ENCODE assay signal across 17 cellular contexts in the genomic region with DNA sequence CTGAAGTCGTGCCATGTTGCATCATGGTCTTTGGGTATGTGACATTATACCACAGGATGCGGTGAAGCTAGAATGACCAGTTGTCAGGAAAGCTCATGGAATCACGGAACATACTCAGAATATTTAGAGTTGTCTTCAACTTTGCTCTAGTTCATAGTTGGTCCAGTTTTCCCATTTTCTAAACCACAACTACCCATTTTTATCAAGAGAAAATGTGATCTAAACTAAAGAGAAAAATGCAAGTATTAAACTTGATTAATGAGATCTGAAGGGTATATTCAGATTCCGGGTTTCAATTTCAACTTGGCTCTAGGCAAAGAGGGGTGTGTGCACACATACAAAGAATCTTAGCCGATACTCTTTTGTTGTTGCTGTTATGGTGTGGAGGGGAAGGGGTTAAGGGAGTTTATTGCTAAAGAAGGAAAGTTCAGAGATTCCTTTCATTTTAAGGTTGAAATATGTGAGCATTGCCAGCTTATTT.
DNase-seq lines count a peak whose midpoint lies in the region; TF ChIP-seq lines count a peak whose summit lies in the region.
"Had no signal": no experiment of that assay in that cellular context is flagged by ENCODE, and none has a peak within 500 bp of the region (broad histone marks: within the 10 kb centered on the region; RNA-seq: fewer than 3 reads in every experiment).

No MANE protein-coding gene starts in this region.

- DNase-seq in H4 (ENCODE audit: low spot score) (peak; percentile 52), chondrocyte (ENCODE audit: low spot score) (no peak), tibial nerve (ENCODE audit: low spot score in 2 of 2) (no peak), GDM1 (lab: John Stamatoyannopoulos, UW) (no peak), HT-29 (ENCODE audit: low spot score) (no peak), kidney tubule cell (ENCODE audit: low spot score) (no peak)
- DNase-seq: activated CD4-positive, alpha-beta T cell treated with anti-CD3 and anti-CD28 coated beads, Interleukin-2, amount 10 ng/mL, durations not matched to agents 7 days and 5 days; activated naive CD8-positive, alpha-beta T cell treated with anti-CD3 and anti-CD28 coated beads, Interleukin-2, amount 10 ng/mL, durations not matched to agents 7 days and 5 days; activated T-cell treated with anti-CD3 and anti-CD28 coated beads, Interleukin-2, amount 50 U/mL, for 1 hour; C1 segment of cervical spinal cord; caudate nucleus; DMS 273 treated with DMSO at 0.1 percent for 48 hours; NCI-H1048; NCI-H2107; NCI-H69 had no signal

- peak overlapping the region; percentile 60 for H3K4me3 Mint-ChIP-seq in chondrocyte (ENCODE audit: unreplicated experiment)
- H3K4me3 Mint-ChIP-seq: activated CD4-positive, alpha-beta T cell treated with anti-CD3 and anti-CD28 coated beads, Interleukin-2, amount 10 ng/mL, durations not matched to agents 7 days and 5 days; activated naive CD8-positive, alpha-beta T cell treated with anti-CD3 and anti-CD28 coated beads, Interleukin-2, amount 10 ng/mL, durations not matched to agents 7 days and 5 days had no signal

- peak overlapping the region; percentile 22 for H3K27ac ChIP-seq in muscle layer of duodenum (ENCODE audit: low read length)
- peak overlapping the region in 3 of 4 donors; percentile 48 to 80 (median 75) for H3K27ac ChIP-seq in tibial nerve
- H3K27ac ChIP-seq: gastroesophageal sphincter had no signal

- H3K27me3 Mint-ChIP-seq in chondrocyte (ENCODE audit: low read depth), result no peaks in the 10 kb centered on the region
- H3K27me3 Mint-ChIP-seq: activated CD4-positive, alpha-beta T cell treated with anti-CD3 and anti-CD28 coated beads, Interleukin-2, amount 10 ng/mL, durations not matched to agents 7 days and 5 days had no signal

- H3K9me3 Mint-ChIP-seq in chondrocyte (ENCODE audit: low read depth), result no peaks in the 10 kb centered on the region
- H3K9me3 Mint-ChIP-seq: activated CD4-positive, alpha-beta T cell treated with anti-CD3 and anti-CD28 coated beads, Interleukin-2, amount 10 ng/mL, durations not matched to agents 7 days and 5 days; activated naive CD8-positive, alpha-beta T cell treated with anti-CD3 and anti-CD28 coated beads, Interleukin-2, amount 10 ng/mL, durations not matched to agents 7 days and 5 days had no signal

- H3K36me3 Mint-ChIP-seq in chondrocyte (ENCODE audit: low read depth), result no peaks in the 10 kb centered on the region
- H3K36me3 Mint-ChIP-seq: activated naive CD8-positive, alpha-beta T cell treated with anti-CD3 and anti-CD28 coated beads, Interleukin-2, amount 10 ng/mL, durations not matched to agents 7 days and 5 days had no signal

- no peaks in the 10 kb centered on the region for H3K9me3 ChIP-seq in muscle layer of duodenum (ENCODE audit: control insufficient read depth in 1 of 2, low read length in 2 of 2)
- H3K9me3 ChIP-seq in tibial nerve, result no peaks in the 10 kb centered on the region
- H3K9me3 ChIP-seq: gastroesophageal sphincter had no signal

- no peak overlapping the region for H3K4me3 ChIP-seq in muscle layer of duodenum (ENCODE audit: low read depth in 1 of 2, low read length in 2 of 2)
- peak overlapping the region in 3 of 4 donors; percentile 1 to 19 (median 4) for H3K4me3 ChIP-seq in tibial nerve

- H3K4me1 ChIP-seq in muscle layer of duodenum (ENCODE audit: control insufficient read depth in 1 of 2, insufficient read depth in 2 of 2, low read length in 2 of 2), result no peaks in the 10 kb centered on the region
- peaks cover 0 to 7% (median 3%) of the 10 kb centered on the region in 4 donors for H3K4me1 ChIP-seq in tibial nerve

- H3K36me3 ChIP-seq in muscle layer of duodenum (ENCODE audit: control insufficient read depth in 1 of 2, insufficient read depth in 2 of 2, low read length in 2 of 2), result no peaks in the 10 kb centered on the region
- H3K36me3 ChIP-seq in tibial nerve, result no peaks in the 10 kb centered on the region
- H3K36me3 ChIP-seq: gastroesophageal sphincter had no signal

- no peak for TF ChIP-seq CTCF in chondrocyte (IDR thresholded peaks at IDR 0.05)
- no peak for TF ChIP-seq CTCF in tibial nerve (IDR thresholded peaks at IDR 0.05)

- TF ChIP-seq POLR2A in tibial nerve (IDR thresholded peaks at IDR 0.05), result no peak

- peak overlapping the region; percentile 92 for H3K27ac Mint-ChIP-seq in chondrocyte (ENCODE audit: unreplicated experiment)
- H3K27ac Mint-ChIP-seq: activated CD4-positive, alpha-beta T cell treated with anti-CD3 and anti-CD28 coated beads, Interleukin-2, amount 10 ng/mL, durations not matched to agents 7 days and 5 days; activated naive CD8-positive, alpha-beta T cell treated with anti-CD3 and anti-CD28 coated beads, Interleukin-2, amount 10 ng/mL, durations not matched to agents 7 days and 5 days had no signal

- TF ChIP-seq EP300 in tibial nerve (IDR thresholded peaks at IDR 0.05), result no peak

- 41 to 48% methylated on average over 5 of the region's 5 CpGs for WGBS in tibial nerve, 2 donors

- no peaks in the 10 kb centered on the region for H3K27me3 ChIP-seq in muscle layer of duodenum (ENCODE audit: low read depth, low read length)
- H3K27me3 ChIP-seq in tibial nerve, result no peaks in the 10 kb centered on the region
- H3K27me3 ChIP-seq: gastroesophageal sphincter had no signal

- H3K4me1 Mint-ChIP-seq in chondrocyte (ENCODE audit: low read depth), result peaks cover 32% of the 10 kb centered on the region
- H3K4me1 Mint-ChIP-seq: activated CD4-positive, alpha-beta T cell treated with anti-CD3 and anti-CD28 coated beads, Interleukin-2, amount 10 ng/mL, durations not matched to agents 7 days and 5 days; activated naive CD8-positive, alpha-beta T cell treated with anti-CD3 and anti-CD28 coated beads, Interleukin-2, amount 10 ng/mL, durations not matched to agents 7 days and 5 days had no signal

Comparison
In these comparisons a context has a peak if more than half of its experiments do, and no peak if none do; other contexts are left out.
1. H3K4me3 ChIP-seq: peak in tibial nerve (3 of 4); none in muscle layer of duodenum (0 of 2).